Comparison of ENCODE assay signal across 9 cellular contexts in genomic region chr2:10122500-10123280, GRCh38. TPM values are rescaled to one million over a fixed set of nuclear protein-coding genes. Genes with fewer than 3 reads are reported as not detected.
DNase-seq lines count a peak whose midpoint lies in the region; ATAC-seq, FAIRE-seq and TF ChIP-seq lines count a peak whose summit lies in the region.
"Had no signal": no experiment of that assay in that cellular context is flagged by ENCODE, and none has a peak within 500 bp of the region (broad histone marks: within the 10 kb centered on the region; RNA-seq: fewer than 3 reads in every experiment).

Gene RRM2 (plus strand): TSS chr2:10122739. CDS start chr2:10122799, 60 bp downstream.

- H3K4me3 Mint-ChIP-seq in central memory CD8-positive, alpha-beta T cell: peak within 1 kb of the TSS; percentile 93

- DNase-seq in AML-193 (lab: John Stamatoyannopoulos, UW) (peak; percentile 89), NCI-H446 (lab: John Stamatoyannopoulos, UW) (peak; percentile 89 to 96), keratinocyte (ENCODE audit: low read depth, low spot score) (no peak)
- DNase-seq in activated CD4-positive, CD25-positive, alpha-beta regulatory T cell (lab: John Stamatoyannopoulos, UW): peak; percentile 70 to 83 (median 78)
- peak; percentile 71 to 75 for DNase-seq in central memory CD8-positive, alpha-beta T cell (ENCODE audit: low spot score in 2 of 2)
- DNase-seq in stimulated activated CD4-positive, alpha-beta T cell treated with anti-CD3 and anti-CD28 coated beads, Interleukin-12 subunit alpha, Interleukin-12 subunit beta, amount 100 ng/mL, for 48 hours (ENCODE audit: low read depth in 2 of 3, low spot score in 1 of 3): peak; percentile 89 to 95 (median 92)

- H2AFZ ChIP-seq in keratinocyte (ENCODE audit: control insufficient read depth, low read length): peak within 1 kb of the TSS; percentile 72

- peaks cover 20% of the 10 kb centered on the region for H3K36me3 Mint-ChIP-seq in central memory CD8-positive, alpha-beta T cell (ENCODE audit: insufficient read depth)

- H4K20me1 ChIP-seq in keratinocyte (ENCODE audit: control insufficient read depth, extremely low read depth, insufficient read depth, low read length): no peaks in the 10 kb centered on the region

- peak within 1 kb of the TSS; percentile 76 for H3K27ac ChIP-seq in keratinocyte (ENCODE audit: control insufficient read depth, insufficient read depth, low read length)

- H3K4me3 ChIP-seq in keratinocyte (ENCODE audit: control insufficient read depth in 2 of 3, extremely low read depth in 1 of 3, insufficient read depth in 2 of 3, low read depth in 1 of 3, low read length in 3 of 3): peak within 1 kb of the TSS; percentile 58 to 83 (median 74)

- no peak for FAIRE-seq in keratinocyte (lab: Jason Lieb, UNC)
- FAIRE-seq: TTC549 had no signal

- TF ChIP-seq CTCF in keratinocyte (optimal IDR thresholded peaks at IDR 0.05 in 1 of 3, IDR thresholded peaks at IDR 0.05 in 1 of 3, conservative IDR thresholded peaks at IDR 0.05 in 1 of 3; ENCODE audit: extremely low read depth in 1 of 3, insufficient read depth in 2 of 3, low read length in 3 of 3): no peak

- peaks cover 18% of the 10 kb centered on the region for H3K79me2 ChIP-seq in keratinocyte (ENCODE audit: control insufficient read depth, insufficient read depth, low read length)

- peak within 1 kb of the TSS; percentile 78 for H3K27ac Mint-ChIP-seq in central memory CD8-positive, alpha-beta T cell (ENCODE audit: low read depth)

- no peaks in the 10 kb centered on the region for H3K27me3 ChIP-seq in keratinocyte (ENCODE audit: control insufficient read depth, extremely low read depth, insufficient read depth, low read length)

- peaks cover 2 to 16% of the 10 kb centered on the region in 2 experiments for H3K36me3 ChIP-seq in keratinocyte (ENCODE audit: control insufficient read depth in 2 of 2, extremely low read depth in 1 of 2, insufficient read depth in 2 of 2, low read length in 2 of 2)

- no peaks in the 10 kb centered on the region for H3K9me3 ChIP-seq in keratinocyte (ENCODE audit: control insufficient read depth, low read depth, low read length)

- H3K9ac ChIP-seq in keratinocyte (ENCODE audit: control insufficient read depth, extremely low read depth, insufficient read depth, low read length): peak within 1 kb of the TSS; percentile 83

- H3K4me1 Mint-ChIP-seq in central memory CD8-positive, alpha-beta T cell: peaks cover 46% of the 10 kb centered on the region

- H3K4me2 ChIP-seq in keratinocyte (ENCODE audit: control insufficient read depth, extremely low read depth, insufficient read depth, low read depth, low read length): peak within 1 kb of the TSS; percentile 100

- dilution Hi-C loops in keratinocyte (cut with MboI; ENCODE audit: extremely low pct_ligation_motif_present, low sequenced_read_pairs): no loop called here

- peaks cover 38% of the 10 kb centered on the region for H3K4me1 ChIP-seq in keratinocyte (ENCODE audit: control insufficient read depth, extremely low read depth, insufficient read depth, low read length)

- no peaks in the 10 kb centered on the region for H3K9me1 ChIP-seq in keratinocyte (ENCODE audit: control insufficient read depth, extremely low read depth, insufficient read depth, low read length)

- no peaks in the 10 kb centered on the region for H3K9me3 Mint-ChIP-seq in central memory CD8-positive, alpha-beta T cell

- peaks cover 14% of the 10 kb centered on the region for H3K27me3 Mint-ChIP-seq in central memory CD8-positive, alpha-beta T cell

- ATAC-seq in GM19043 (IDR thresholded peaks at IDR 0.05; ENCODE audit: low read depth, unreplicated experiment) (peak; percentile 53), HG03354 (IDR thresholded peaks at IDR 0.05; ENCODE audit: poor library complexity, severe bottlenecking, unreplicated experiment) (peak; percentile 68)
- peak; percentile 66 for ATAC-seq in central memory CD8-positive, alpha-beta T cell (replicated peaks; ENCODE audit: extremely low read depth, poor library complexity, severe bottlenecking)

RNA-seq across cellular contexts. Expression of gene RRM2, which starts in this region (rescaled TPM):
- 1.6 to 34.1 TPM (median 25.7 TPM) in 3 replicates for polyA plus RNA-seq in keratinocyte
- polyA plus RNA-seq in keratinocyte (2011; ENCODE audit: low read depth): 1.00 TPM
- 4.8 and 5.0 TPM in 2 replicates for polyA plus RNA-seq in keratinocyte (2011; cell fraction: cytosol; rRNA removed)
- 2.3 and 2.9 TPM in 2 replicates for polyA plus RNA-seq in keratinocyte (2011; cell fraction: nucleus; rRNA removed)
- 0.59 and 35.7 TPM in 2 replicates for polyA plus RNA-seq in keratinocyte (2012; ENCODE audit: low replicate concordance)
- polyA minus RNA-seq in keratinocyte: 2.0 to 23.6 TPM (median 14.3 TPM) in 3 replicates
- polyA minus RNA-seq in keratinocyte (2011; cell fraction: cytosol; rRNA and poly(A)+ RNA removed): 21.5 TPM
- polyA minus RNA-seq in keratinocyte (2011; cell fraction: nucleus; rRNA and poly(A)+ RNA removed): 2.5 and 3.1 TPM in 2 replicates
